In genomic region chr7:66204822-66205735, GRCh38 we compare ENCODE assay signal across 8 cellular contexts. TPM values are rescaled to one million over a fixed set of nuclear protein-coding genes. Genes with fewer than 3 reads are reported as not detected.
DNase-seq lines count a peak whose midpoint lies in the region; FAIRE-seq and TF ChIP-seq lines count a peak whose summit lies in the region.

TSS of gene TPST1 (plus strand) at chr7:66205334. CDS start at chr7:66240426, 35,092 bp downstream.

- peak within 1 kb of the TSS; percentile 78 for H3K4me3 ChIP-seq in MG63
- peak within 1 kb of the TSS; percentile 94 for H3K4me3 ChIP-seq in SJCRH30
- peak within 1 kb of the TSS; percentile 65 to 100 for H3K4me3 ChIP-seq in neuronal stem cell (ENCODE audit: low read length in 2 of 2)
- H3K4me3 ChIP-seq in subcutaneous abdominal adipose tissue (ENCODE audit: low read depth in 1 of 5, low read length in 5 of 5) = peak within 1 kb of the TSS; percentile 69 to 92 (median 86)

- peaks cover 0 to 5% (median under 1%) of the 10 kb centered on the region in 3 experiments; a peak in 1 of 7 replicates for H3K36me3 Mint-ChIP-seq in H9 (ENCODE audit: insufficient read depth in 1 of 3, low read depth in 3 of 3)
- H3K36me3 Mint-ChIP-seq in activated naive CD4-positive, alpha-beta T cell treated with anti-CD3 and anti-CD28 coated beads for 36 hours (ENCODE audit: low read depth) = no peaks in the 10 kb centered on the region

- H3K4me2 ChIP-seq in H9 (ENCODE audit: insufficient read depth, insufficient read length, low read length) (peak within 1 kb of the TSS; percentile 71), neuronal stem cell (ENCODE audit: insufficient read depth, low read length, poor library complexity, severe bottlenecking) (peak within 1 kb of the TSS; percentile 73)

- no peaks in the 10 kb centered on the region for H3K79me2 ChIP-seq in H9 (ENCODE audit: insufficient read depth, low read length)

- no peaks in the 10 kb centered on the region; the same call in 1 of the 2 replicates for H3K4me1 ChIP-seq in H9 (ENCODE audit: insufficient read depth, low read length)
- 0 out of 2 replicates have a peak, but pooled peaks cover 4% of the 10 kb centered on the region for H3K4me1 ChIP-seq in SJCRH30
- H3K4me1 ChIP-seq in neuronal stem cell (ENCODE audit: control insufficient read depth in 2 of 2, insufficient read depth in 1 of 2, low read depth in 1 of 2, low read length in 2 of 2) = peaks cover 5 to 12% of the 10 kb centered on the region in 2 donors
- H3K4me1 ChIP-seq in subcutaneous abdominal adipose tissue (ENCODE audit: control insufficient read depth in 5 of 5, insufficient read depth in 5 of 5, low read length in 5 of 5) = peaks cover 0 to 32% (median 25%) of the 10 kb centered on the region in 5 donors

- no peak within 1 kb of the TSS for H3T11ph ChIP-seq in H9 (ENCODE audit: low read length)

- FAIRE-seq in G401.6 (lab: Jason Lieb, UNC) = peak; percentile 53
- FAIRE-seq in frontal cortex (lab: Jason Lieb, UNC) = no peak

- CTCF ChIA-PET in activated naive CD4-positive, alpha-beta T cell treated with anti-CD3 and anti-CD28 coated beads for 36 hours (lab: Charles Lee) = interaction anchor here (1.1 to 2.2 kb wide), 5 partner anchors 9 to 209 kb away, joined by 3 to 6 read pairs (median 4); no protein-coding TSS in a partner anchor

- peaks cover 13 to 17% of the 10 kb centered on the region in 2 experiments for H3K4me1 Mint-ChIP-seq in H9
- H3K4me1 Mint-ChIP-seq in activated naive CD4-positive, alpha-beta T cell treated with anti-CD3 and anti-CD28 coated beads for 36 hours (ENCODE audit: low read depth) = peaks cover 29% of the 10 kb centered on the region

- H2BK15ac ChIP-seq in H9 (ENCODE audit: low read depth, low read length) (no peak within 1 kb of the TSS), neuronal stem cell (ENCODE audit: low read length) (peak within 1 kb of the TSS; percentile 38)

- H3K14ac ChIP-seq in H9 (ENCODE audit: insufficient read depth, low read length) (peak within 1 kb of the TSS; percentile 77), neuronal stem cell (ENCODE audit: low read length) (peak within 1 kb of the TSS; percentile 61)

- H3K4me3 Mint-ChIP-seq in H9 = peak within 1 kb of the TSS; percentile 94 to 96
- peak within 1 kb of the TSS; percentile 88 for H3K4me3 Mint-ChIP-seq in activated naive CD4-positive, alpha-beta T cell treated with anti-CD3 and anti-CD28 coated beads for 36 hours

- intact Hi-C loops in activated naive CD4-positive, alpha-beta T cell treated with anti-CD3 and anti-CD28 coated beads for 36 hours (cut with micrococcal nuclease) = loop anchor here (1.0 to 10.0 kb wide), 7 partner anchors 88 to 790 kb away; partner anchors contain the start of genes ASL, GUSB, SBDS and TYW1

- H3K23ac ChIP-seq in H9 (ENCODE audit: insufficient read length, low read depth, low read length) (no peak within 1 kb of the TSS), neuronal stem cell (ENCODE audit: low read depth, low read length, poor library complexity) (peak within 1 kb of the TSS; percentile 98)

- H3K4ac ChIP-seq in H9 (ENCODE audit: low read depth, low read length) (no peak within 1 kb of the TSS), neuronal stem cell (ENCODE audit: low read length) (no peak within 1 kb of the TSS)

- no peaks in the 10 kb centered on the region for H3K9me3 ChIP-seq in H9 (ENCODE audit: control insufficient read depth, low read depth, low read length)
- H3K9me3 ChIP-seq in MG63 = no peaks in the 10 kb centered on the region
- no peaks in the 10 kb centered on the region for H3K9me3 ChIP-seq in SJCRH30 (replicated peaks)
- no peaks in the 10 kb centered on the region for H3K9me3 ChIP-seq in neuronal stem cell (replicated peaks in 1 of 2; ENCODE audit: control insufficient read depth in 2 of 2, insufficient read depth in 1 of 2, low read depth in 1 of 2, low read length in 2 of 2)
- no peaks in the 10 kb centered on the region for H3K9me3 ChIP-seq in subcutaneous abdominal adipose tissue (ENCODE audit: control insufficient read depth in 5 of 5, low read length in 5 of 5)

- peaks cover 25% of the 10 kb centered on the region for H3K27me3 Mint-ChIP-seq in H9 (ENCODE audit: low read depth)
- peaks cover 13% of the 10 kb centered on the region for H3K27me3 Mint-ChIP-seq in activated naive CD4-positive, alpha-beta T cell treated with anti-CD3 and anti-CD28 coated beads for 36 hours (ENCODE audit: low read depth)

- H2BK20ac ChIP-seq in H9 (ENCODE audit: low read depth, low read length, poor library complexity, severe bottlenecking) = no peak within 1 kb of the TSS

- no peak within 1 kb of the TSS for H4K5ac ChIP-seq in H9 (ENCODE audit: insufficient read length, low read depth, low read length)

- H2BK12ac ChIP-seq in H9 (ENCODE audit: insufficient read length, low read depth, low read length) (no peak within 1 kb of the TSS), neuronal stem cell (ENCODE audit: low read length) (no peak within 1 kb of the TSS)

- peak within 1 kb of the TSS in 2 of 3 experiments; percentile 93 to 99; a peak in 4 of 7 replicates for H3K27ac Mint-ChIP-seq in H9
- H3K27ac Mint-ChIP-seq in activated naive CD4-positive, alpha-beta T cell treated with anti-CD3 and anti-CD28 coated beads for 36 hours = no peak within 1 kb of the TSS

- no peaks in the 10 kb centered on the region for H4K20me1 ChIP-seq in H9 (ENCODE audit: control insufficient read depth, insufficient read depth, insufficient read length)

- H3K27ac ChIP-seq in H9 (ENCODE audit: insufficient read length, low read depth, low read length) = no peak within 1 kb of the TSS
- peak within 1 kb of the TSS; percentile 50 for H3K27ac ChIP-seq in SJCRH30
- H3K27ac ChIP-seq in neuronal stem cell (replicated peaks; ENCODE audit: low read length) = peak within 1 kb of the TSS; percentile 65
- H3K27ac ChIP-seq in subcutaneous abdominal adipose tissue (ENCODE audit: low read depth, low read length) = peak within 1 kb of the TSS; percentile 67

- H3K23me2 ChIP-seq in H9 (ENCODE audit: insufficient read length, low read depth, low read length, poor library complexity, severe bottlenecking) = peaks cover 5% of the 10 kb centered on the region

- no peak within 1 kb of the TSS for H3K56ac ChIP-seq in H9 (ENCODE audit: insufficient read length, low read depth, low read length)

- peak within 1 kb of the TSS; percentile 28 for H3K18ac ChIP-seq in H9 (ENCODE audit: insufficient read length, low read depth, low read length)
- peak within 1 kb of the TSS; percentile 94 for H3K18ac ChIP-seq in neuronal stem cell (ENCODE audit: low read length)

- peak; percentile 97 for DNase-seq in H9
- DNase-seq in MG63 = peak; percentile 72
- peak; percentile 94 to 97 for DNase-seq in SJCRH30
- peak; percentile 84 for DNase-seq in activated naive CD4-positive, alpha-beta T cell treated with anti-CD3 and anti-CD28 coated beads for 36 hours
- peak; percentile 96 for DNase-seq in frontal cortex (ENCODE audit: low spot score in 2 of 2)
- peak; percentile 97 for DNase-seq in neuronal stem cell (ENCODE audit: low spot score)

- H2BK5ac ChIP-seq in H9 (ENCODE audit: insufficient read length, low read length) (no peak within 1 kb of the TSS), neuronal stem cell (ENCODE audit: low read length) (peak within 1 kb of the TSS; percentile 94)

- no peaks in the 10 kb centered on the region for H3K79me1 ChIP-seq in H9 (ENCODE audit: insufficient read depth, low read depth, low read length, poor library complexity, severe bottlenecking)
- H3K79me1 ChIP-seq in neuronal stem cell (ENCODE audit: low read depth, low read length) = peaks cover 4% of the 10 kb centered on the region

- H4K8ac ChIP-seq in H9 (replicated peaks; ENCODE audit: insufficient read length, low read depth, low read length) = no peak within 1 kb of the TSS
- H4K8ac ChIP-seq in neuronal stem cell (ENCODE audit: low read depth, low read length) = no peak within 1 kb of the TSS

- no peak within 1 kb of the TSS for H2BK120ac ChIP-seq in H9 (ENCODE audit: low read depth, low read length, poor library complexity, severe bottlenecking)
- no peak within 1 kb of the TSS for H2BK120ac ChIP-seq in neuronal stem cell (ENCODE audit: low read depth, low read length)

- no peak within 1 kb of the TSS for H2AK5ac ChIP-seq in H9 (ENCODE audit: insufficient read length, low read length)
- H2AK5ac ChIP-seq in neuronal stem cell (ENCODE audit: low read depth, low read length) = peak within 1 kb of the TSS; percentile 74

- H3K36me3 ChIP-seq in MG63 (no peaks in the 10 kb centered on the region; the same call in none of the 2 replicates), SJCRH30 (no peaks in the 10 kb centered on the region), neuronal stem cell (replicated peaks in 1 of 2; ENCODE audit: control insufficient read depth in 2 of 2, insufficient read depth in 2 of 2, low read length in 2 of 2) (peaks cover 7 to 23% of the 10 kb centered on the region in 2 donors), subcutaneous abdominal adipose tissue (ENCODE audit: control insufficient read depth in 5 of 5, insufficient read depth in 5 of 5, low read length in 5 of 5) (peaks cover 0 to under 1% (median 0%) of the 10 kb centered on the region in 5 donors)

- no peak within 1 kb of the TSS for H2AFZ ChIP-seq in H9 (ENCODE audit: low read length)
- H2AFZ ChIP-seq in neuronal stem cell (ENCODE audit: low read length) = peak within 1 kb of the TSS; percentile 91

- TF ChIP-seq CTCF in H9 (conservative IDR thresholded peaks at IDR 0.05) = peak; percentile 66

- H3K27me3 ChIP-seq in H9 (ENCODE audit: insufficient read depth, low read length) (no peaks in the 10 kb centered on the region), MG63 (no peaks in the 10 kb centered on the region), SJCRH30 (no peaks in the 10 kb centered on the region), neuronal stem cell (ENCODE audit: control insufficient read depth in 3 of 3, insufficient read depth in 3 of 3, low read depth in 1 of 3, low read length in 3 of 3) (no peaks in the 10 kb centered on the region), subcutaneous abdominal adipose tissue (ENCODE audit: control insufficient read depth in 5 of 5, insufficient read depth in 4 of 5, low read length in 5 of 5) (peaks cover 0 to 8% (median 4%) of the 10 kb centered on the region in 5 donors)

- H3K9ac ChIP-seq in H9 (ENCODE audit: extremely low read depth, insufficient read length, low read length) = peak within 1 kb of the TSS; percentile 82
- H3K9ac ChIP-seq in neuronal stem cell (ENCODE audit: low read depth, low read length, poor library complexity) = peak within 1 kb of the TSS; percentile 97
- H3K9ac ChIP-seq in subcutaneous abdominal adipose tissue (ENCODE audit: low read length in 5 of 5) = peak within 1 kb of the TSS; percentile 63 to 87 (median 76)

- H4K91ac ChIP-seq in H9 (ENCODE audit: insufficient read length, low read depth, low read length) (no peak within 1 kb of the TSS), neuronal stem cell (ENCODE audit: low read depth, low read length, poor library complexity) (no peak within 1 kb of the TSS)

- WGBS in H9 (ENCODE audit: extremely low coverage, insufficient read length, low lambda C conversion rate) = no CpG with 5 or more reads among the region's 89 CpGs
- WGBS in neuronal stem cell (ENCODE audit: extremely low coverage in 2 of 2, insufficient read length in 2 of 2, insufficient replicate concordance in 1 of 2), 2 donors = no CpG with 5 or more reads among the region's 89 CpGs

- H3K9me3 Mint-ChIP-seq in H9 = peaks cover 0 to 3% of the 10 kb centered on the region in 2 experiments; a peak in 2 of 5 replicates
- H3K9me3 Mint-ChIP-seq in activated naive CD4-positive, alpha-beta T cell treated with anti-CD3 and anti-CD28 coated beads for 36 hours = no peaks in the 10 kb centered on the region

RNA-seq across cellular contexts. Expression of gene TPST1, which starts in this region (rescaled TPM):
- 12.5 and 15.9 TPM in 2 replicates for total RNA-seq in H9 (2021)
- total RNA-seq in MG63 (2014; rRNA removed; shearing (Covaris generic); ENCODE audit: low replicate concordance) = 26.0 and 30.1 TPM in 2 replicates
- total RNA-seq in SJCRH30 (2014; rRNA removed; shearing (Covaris generic)) = 57.3 and 62.1 TPM in 2 replicates
- 1 to 10 TPM; 1.9 to 3.8 TPM for total RNA-seq in activated naive CD4-positive, alpha-beta T cell treated with anti-CD3 and anti-CD28 coated beads for 36 hours
- total RNA-seq in frontal cortex = 104 TPM
- 16.1 TPM for polyA plus RNA-seq in neuronal stem cell (2013, experiment 1 of 2)
- polyA plus RNA-seq in neuronal stem cell (2013, experiment 2 of 2) = 16.3 TPM
